Comparison of ENCODE assay signal across 11 cellular contexts in genomic region chr3:119628390-119628789, GRCh38. TPM values are rescaled to one million over a fixed set of nuclear protein-coding genes. Genes with fewer than 3 reads are reported as not detected.
DNase-seq lines count a peak whose midpoint lies in the region; ATAC-seq and TF ChIP-seq lines count a peak whose summit lies in the region.
"Had no signal": no experiment of that assay in that cellular context is flagged by ENCODE, and none has a peak within 500 bp of the region (broad histone marks: within the 10 kb centered on the region; RNA-seq: fewer than 3 reads in every experiment).

No MANE protein-coding gene starts in this region.

- H3K27ac Mint-ChIP-seq in activated naive CD8-positive, alpha-beta T cell treated with anti-CD3 and anti-CD28 coated beads for 36 hours, result no peak overlapping the region
- no peak overlapping the region for H3K27ac Mint-ChIP-seq in type B pancreatic cell

- in situ Hi-C loops in KBM-7 (cut with MboI; ENCODE audit: low pct_unique_long_range_greater_than_20kb, low sequenced_read_pairs), result no loop called here

- H3K9me3 Mint-ChIP-seq in activated naive CD8-positive, alpha-beta T cell treated with anti-CD3 and anti-CD28 coated beads for 36 hours, result no peaks in the 10 kb centered on the region
- H3K9me3 Mint-ChIP-seq in type B pancreatic cell, result no peaks in the 10 kb centered on the region

- H3K4me1 Mint-ChIP-seq in activated naive CD8-positive, alpha-beta T cell treated with anti-CD3 and anti-CD28 coated beads for 36 hours, result peaks cover 21% of the 10 kb centered on the region
- peaks cover 24% of the 10 kb centered on the region for H3K4me1 Mint-ChIP-seq in type B pancreatic cell (ENCODE audit: unreplicated experiment)

- H3K27me3 ChIP-seq in ACC112 (ENCODE audit: insufficient read depth, low read length), result no peaks in the 10 kb centered on the region
- H3K27me3 ChIP-seq: SJSA1 had no signal

- peak; percentile 54 for ATAC-seq in GM18873 (IDR thresholded peaks at IDR 0.05; ENCODE audit: low FRiP score, unreplicated experiment)
- peak; percentile 64 for ATAC-seq in HG03039 (IDR thresholded peaks at IDR 0.05; ENCODE audit: unreplicated experiment)

- peak; percentile 24 for DNase-seq in activated naive CD8-positive, alpha-beta T cell treated with anti-CD3 and anti-CD28 coated beads for 36 hours
- DNase-seq in NCI-H2107 treated with DMSO at 0.1 percent for 48 hours (lab: John Stamatoyannopoulos, UW; ENCODE audit: unreplicated experiment) (no peak), NCI-H510A (lab: John Stamatoyannopoulos, UW) (no peak), type B pancreatic cell (ENCODE audit: extremely low spot score, unreplicated experiment) (no peak), KBM-7 (no peak)
- DNase-seq: DND-41 had no signal

- H3K27me3 Mint-ChIP-seq in activated naive CD8-positive, alpha-beta T cell treated with anti-CD3 and anti-CD28 coated beads for 36 hours, result peaks cover 12% of the 10 kb centered on the region
- H3K27me3 Mint-ChIP-seq in type B pancreatic cell, result peaks cover 3% of the 10 kb centered on the region

- H3K27ac ChIP-seq in ACC112 (ENCODE audit: low read depth, low read length), result peak overlapping the region; percentile 16; the same call in 1 of the 2 replicates
- H3K27ac ChIP-seq: SJSA1 had no signal

- no peak overlapping the region for H3K4me3 Mint-ChIP-seq in activated naive CD8-positive, alpha-beta T cell treated with anti-CD3 and anti-CD28 coated beads for 36 hours
- no peak overlapping the region for H3K4me3 Mint-ChIP-seq in type B pancreatic cell

- H3K79me2 ChIP-seq in ACC112 (ENCODE audit: control insufficient read depth, insufficient read depth, low read length, unreplicated experiment), result no peaks in the 10 kb centered on the region

- H3K36me3 ChIP-seq in ACC112 (ENCODE audit: insufficient read depth, low read length), result no peaks in the 10 kb centered on the region
- H3K36me3 ChIP-seq: SJSA1 had no signal

- H3K36me3 Mint-ChIP-seq in activated naive CD8-positive, alpha-beta T cell treated with anti-CD3 and anti-CD28 coated beads for 36 hours, result no peaks in the 10 kb centered on the region
- H3K36me3 Mint-ChIP-seq in type B pancreatic cell, result no peaks in the 10 kb centered on the region

- no peak overlapping the region for H2AFZ ChIP-seq in ACC112 (ENCODE audit: low read length, unreplicated experiment)

- no peak overlapping the region for H3K4me3 ChIP-seq in ACC112 (ENCODE audit: low read depth, low read length)
- H3K4me3 ChIP-seq: SJSA1 had no signal

- TF ChIP-seq CTCF in type B pancreatic cell (conservative IDR thresholded peaks at IDR 0.05), result no peak

- peaks cover 23% of the 10 kb centered on the region for H3K4me1 ChIP-seq in ACC112 (ENCODE audit: control insufficient read depth, insufficient read depth, low read length, unreplicated experiment)

RNA-seq across cellular contexts. Expression of gene PLA1A, which starts 30.7 kb away (rescaled TPM):
- total RNA-seq in activated naive CD8-positive, alpha-beta T cell treated with anti-CD3 and anti-CD28 coated beads for 36 hours, result not detected
- 0.64 and 1.6 TPM in 2 replicates for total RNA-seq in type B pancreatic cell (ENCODE audit: low replicate concordance)
- total RNA-seq: HT1080 had no signal

RNA-seq across cellular contexts. Expression of gene POPDC2, which starts 32.0 kb away (rescaled TPM):
- total RNA-seq in activated naive CD8-positive, alpha-beta T cell treated with anti-CD3 and anti-CD28 coated beads for 36 hours, result 1 to 10 TPM; 1.6 to 2.0 TPM
- 1.4 and 2.6 TPM in 2 replicates for total RNA-seq in type B pancreatic cell (ENCODE audit: low replicate concordance)

RNA-seq across cellular contexts. Expression of gene COX17, which starts 48.8 kb away (rescaled TPM):
- total RNA-seq in activated naive CD8-positive, alpha-beta T cell treated with anti-CD3 and anti-CD28 coated beads for 36 hours, result 10 to 100 TPM; 79.5 to 85.9 TPM
- total RNA-seq in type B pancreatic cell (ENCODE audit: low replicate concordance), result 28.3 and 32.0 TPM in 2 replicates

RNA-seq across cellular contexts. Expression of gene ADPRH, which starts 49.1 kb away (rescaled TPM):
- 1 to 10 TPM; 5.8 to 6.0 TPM for total RNA-seq in activated naive CD8-positive, alpha-beta T cell treated with anti-CD3 and anti-CD28 coated beads for 36 hours
- 2.9 and 3.3 TPM in 2 replicates for total RNA-seq in type B pancreatic cell (ENCODE audit: low replicate concordance)
- total RNA-seq: HT1080 had no signal
